Comparison of ENCODE assay signal across 8 cellular contexts in genomic region chr1:241640867-241641542, GRCh38. TPM values are rescaled to one million over a fixed set of nuclear protein-coding genes. Genes with fewer than 3 reads are reported as not detected.
DNase-seq lines count a peak whose midpoint lies in the region; ATAC-seq and TF ChIP-seq lines count a peak whose summit lies in the region.

No MANE protein-coding gene starts in this region.

- DNase-seq in activated CD8-positive, alpha-beta memory T cell treated with anti-CD3 and anti-CD28 coated beads, Interleukin-2, amount 10 ng/mL, durations not matched to agents 7 days and 5 days: no peak
- DNase-seq in activated CD8-positive, alpha-beta memory T cell treated with anti-CD3 and anti-CD28 coated beads for 24 hours: no peak
- DNase-seq in WTC11 (ENCODE audit: low spot score) (no peak), superior temporal gyrus (ENCODE audit: extremely low spot score) (peak; percentile 59), activated gamma-delta T cell (lab: John Stamatoyannopoulos, UW) (no peak), AML-193 (lab: John Stamatoyannopoulos, UW) (no peak)

- H3K36me3 Mint-ChIP-seq in activated CD8-positive, alpha-beta memory T cell treated with anti-CD3 and anti-CD28 coated beads, Interleukin-2, amount 10 ng/mL, durations not matched to agents 7 days and 5 days: peaks cover 16% of the 10 kb centered on the region
- peaks cover 30% of the 10 kb centered on the region for H3K36me3 Mint-ChIP-seq in WTC11

- peaks cover 38% of the 10 kb centered on the region for H3K4me1 Mint-ChIP-seq in activated CD8-positive, alpha-beta memory T cell treated with anti-CD3 and anti-CD28 coated beads, Interleukin-2, amount 10 ng/mL, durations not matched to agents 7 days and 5 days
- H3K4me1 Mint-ChIP-seq in WTC11: peaks cover 37% of the 10 kb centered on the region

- peaks cover 2% of the 10 kb centered on the region for H3K27me3 Mint-ChIP-seq in activated CD8-positive, alpha-beta memory T cell treated with anti-CD3 and anti-CD28 coated beads, Interleukin-2, amount 10 ng/mL, durations not matched to agents 7 days and 5 days
- peaks cover 18% of the 10 kb centered on the region for H3K27me3 Mint-ChIP-seq in WTC11 (ENCODE audit: low read depth)

- peaks cover 3% of the 10 kb centered on the region for H3K36me3 ChIP-seq in iPS-18a (ENCODE audit: control insufficient read depth, low read depth, low read length)

- peaks cover 5% of the 10 kb centered on the region for H3K9me3 Mint-ChIP-seq in activated CD8-positive, alpha-beta memory T cell treated with anti-CD3 and anti-CD28 coated beads, Interleukin-2, amount 10 ng/mL, durations not matched to agents 7 days and 5 days (ENCODE audit: low read depth)
- peaks cover 25% of the 10 kb centered on the region for H3K9me3 Mint-ChIP-seq in WTC11

- H3K27ac Mint-ChIP-seq in activated CD8-positive, alpha-beta memory T cell treated with anti-CD3 and anti-CD28 coated beads, Interleukin-2, amount 10 ng/mL, durations not matched to agents 7 days and 5 days: peak overlapping the region; percentile 75
- 0 out of 2 replicates have a peak overlapping the region, but pooled peaks have one; percentile 71 for H3K27ac Mint-ChIP-seq in WTC11

- H3K27ac ChIP-seq in iPS-18a (ENCODE audit: low read length): no peak overlapping the region

- peak overlapping the region; percentile 52 for H3K4me3 Mint-ChIP-seq in activated CD8-positive, alpha-beta memory T cell treated with anti-CD3 and anti-CD28 coated beads, Interleukin-2, amount 10 ng/mL, durations not matched to agents 7 days and 5 days
- peak overlapping the region; percentile 57 for H3K4me3 Mint-ChIP-seq in WTC11

- POLR2A ChIA-PET in WTC11 (lab: Charles Lee): interaction anchor here (1.2 kb wide), 1 partner anchor 13 kb away, joined by 3 read pairs; no protein-coding TSS in a partner anchor

- peak overlapping the region; percentile 48 for H3K4me3 ChIP-seq in iPS-18a (ENCODE audit: low read length)

- no peak for TF ChIP-seq CTCF in WTC11 (IDR thresholded peaks at IDR 0.05)

- ATAC-seq in activated CD8-positive, alpha-beta memory T cell treated with anti-CD3 and anti-CD28 coated beads, Interleukin-2, amount 10 ng/mL, durations not matched to agents 7 days and 5 days: no peak
- no peak for ATAC-seq in WTC11
- no peak for ATAC-seq in HG03175 (IDR thresholded peaks at IDR 0.05; ENCODE audit: unreplicated experiment)

- CTCF ChIA-PET in activated CD8-positive, alpha-beta memory T cell treated with anti-CD3 and anti-CD28 coated beads, Interleukin-2, amount 10 ng/mL, durations not matched to agents 7 days and 5 days (lab: Charles Lee): interaction anchor here (0.6 to 1.4 kb wide), 4 partner anchors 12 to 30 kb away, joined by 3 to 4 read pairs (median 3); no protein-coding TSS in a partner anchor
- CTCF ChIA-PET in WTC11 (lab: Charles Lee): interaction anchor here (0.6 to 1.3 kb wide), 5 partner anchors 30 to 551 kb away, joined by 3 to 5 read pairs (median 4); partner anchors contain the start of gene EXO1

- H3K4me1 ChIP-seq in iPS-18a (ENCODE audit: control insufficient read depth, low read depth, low read length): peaks cover 15% of the 10 kb centered on the region

- no peak overlapping the region for H3K9ac ChIP-seq in iPS-18a (ENCODE audit: low read length)

- no peaks in the 10 kb centered on the region for H3K27me3 ChIP-seq in iPS-18a (ENCODE audit: control insufficient read depth, insufficient read depth, low read length)

- H3K9me3 ChIP-seq in iPS-18a (ENCODE audit: control insufficient read depth, low read depth, low read length): no peaks in the 10 kb centered on the region

TF ChIP-seq in WTC11, 78 proteins besides CTCF, POLR2A, EP300 and RAD21:
- TF ChIP-seq CDX4 (CRISPR knock-in tag; IDR thresholded peaks at IDR 0.05; ENCODE audit: borderline replicate concordance): no peak
- TF ChIP-seq NFATC4 (CRISPR knock-in tag; IDR thresholded peaks at IDR 0.05): no peak
- TF ChIP-seq RELA (CRISPR knock-in tag; IDR thresholded peaks at IDR 0.05; ENCODE audit: borderline replicate concordance): no peak
- no peak for TF ChIP-seq USF2 (CRISPR knock-in tag; IDR thresholded peaks at IDR 0.05)
- no peak for TF ChIP-seq RORB (CRISPR knock-in tag; IDR thresholded peaks at IDR 0.05)
- no peak for TF ChIP-seq JAZF1 (CRISPR knock-in tag; IDR thresholded peaks at IDR 0.05)
- TF ChIP-seq ZNF425 (CRISPR knock-in tag; conservative IDR thresholded peaks at IDR 0.05): no peak

RNA-seq across cellular contexts. Expression of gene CHML, which starts 0.8 kb away (rescaled TPM):
- total RNA-seq in activated CD8-positive, alpha-beta memory T cell treated with anti-CD3 and anti-CD28 coated beads, Interleukin-2, amount 10 ng/mL, durations not matched to agents 7 days and 5 days: 10 to 100 TPM in 1 of 2 experiments, 1 to 10 TPM in 1; 8.2 to 10.0 TPM
- 53.5 to 60.4 TPM (median 56.9 TPM) in 3 replicates for total RNA-seq in WTC11 (2021)

RNA-seq across cellular contexts. Expression of gene OPN3, which starts 0.8 kb away (rescaled TPM):
- total RNA-seq in activated CD8-positive, alpha-beta memory T cell treated with anti-CD3 and anti-CD28 coated beads, Interleukin-2, amount 10 ng/mL, durations not matched to agents 7 days and 5 days: 10 to 100 TPM in 1 of 2 experiments, 1 to 10 TPM in 1; 9.7 to 11.1 TPM
- 14.4 to 17.2 TPM (median 15.2 TPM) in 3 replicates for total RNA-seq in WTC11 (2021)

RNA-seq across cellular contexts. Expression of gene WDR64, which starts 11.1 kb away (rescaled TPM):
- under 1 TPM; 0.12 TPM for total RNA-seq in activated CD8-positive, alpha-beta memory T cell treated with anti-CD3 and anti-CD28 coated beads, Interleukin-2, amount 10 ng/mL, durations not matched to agents 7 days and 5 days
- total RNA-seq in WTC11 (2021): not detected in 3 replicates
